In genomic region chrX:16061296-16061695, GRCh38 we compare ENCODE assay signal across 23 cellular contexts.
"Had no signal": no experiment of that assay in that cellular context is flagged by ENCODE, and none has a peak within 500 bp of the region (broad histone marks: within the 10 kb centered on the region; RNA-seq: fewer than 3 reads in every experiment).

No MANE protein-coding gene starts in this region.

- H3K4me1 ChIP-seq: gastrocnemius medialis, heart right ventricle, right atrium auricular region, sigmoid colon, suprapubic skin, thyroid gland, upper lobe of right lung had no signal

- DNase-seq: effector CD4-positive, alpha-beta T cell; endodermal cell; erythroblast; gastrocnemius medialis; heart right ventricle; hypothalamus; kidney glomerular epithelial cell; mucosa of descending colon; naive thymus-derived CD8-positive, alpha-beta T cell; posterior cingulate gyrus; sigmoid colon; stimulated activated CD4-positive, alpha-beta T cell treated with anti-CD3 and anti-CD28 coated beads, Interleukin-2, amount 100 ng/mL, for 24 hours; stimulated activated CD4-positive, alpha-beta T cell treated with anti-CD3 and anti-CD28 coated beads, Interleukin-4, amount 100 ng/mL, for 4 hours; stimulated activated naive CD4-positive, alpha-beta T cell; thyroid gland; upper lobe of right lung had no signal

- ATAC-seq: gastrocnemius medialis; heart right ventricle; mucosa of descending colon; naive thymus-derived CD8-positive, alpha-beta T cell; upper lobe of right lung had no signal

- H3K4me3 ChIP-seq: coronary artery, gastrocnemius medialis, heart right ventricle, mucosa of descending colon, right atrium auricular region, sigmoid colon, skin epidermis, suprapubic skin, thyroid gland, upper lobe of right lung had no signal

- H3K36me3 ChIP-seq: gastrocnemius medialis, heart right ventricle, neutrophil, right atrium auricular region, sigmoid colon, suprapubic skin, thyroid gland, upper lobe of right lung had no signal

- H3K27me3 ChIP-seq: gastrocnemius medialis, neutrophil, right atrium auricular region, sigmoid colon, suprapubic skin, thyroid gland, upper lobe of right lung had no signal

- H3K9me3 ChIP-seq: gastrocnemius medialis, mucosa of descending colon, neutrophil, right atrium auricular region, sigmoid colon, suprapubic skin, thyroid gland, upper lobe of right lung had no signal

- FAIRE-seq: endothelial cell of umbilical vein, islet of Langerhans had no signal

- H3K27ac ChIP-seq: coronary artery, gastrocnemius medialis, heart right ventricle, neutrophil, right atrium auricular region, sigmoid colon, skin epidermis, suprapubic skin, thyroid gland, upper lobe of right lung had no signal
